Comparison of ENCODE assay signal across 8 cellular contexts in the genomic region with DNA sequence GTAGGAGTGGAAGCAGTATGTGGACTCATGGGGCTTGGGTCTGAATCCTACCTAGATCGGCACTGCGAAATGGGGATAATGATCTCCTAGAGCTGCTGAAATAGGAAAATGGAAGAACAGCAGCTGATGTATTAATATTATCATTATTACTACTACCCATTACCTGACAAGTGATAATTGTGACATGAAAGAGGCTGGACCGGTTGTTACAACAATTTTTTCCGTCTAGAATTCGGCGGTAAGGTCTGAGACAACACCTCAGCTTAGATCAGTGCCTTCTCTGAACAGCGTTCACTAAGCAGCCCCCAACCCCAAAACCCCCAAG. TPM values are rescaled to one million over a fixed set of nuclear protein-coding genes. Genes with fewer than 3 reads are reported as not detected.
DNase-seq lines count a peak whose midpoint lies in the region; ATAC-seq and TF ChIP-seq lines count a peak whose summit lies in the region.
"Not testable (repeated sequence)": the region's sequence is repeated elsewhere in the genome, so short reads cannot be mapped to it uniquely, and the experiment has no call there.

No MANE protein-coding gene starts in this region.

- peak overlapping the region; percentile 89 for H2AFZ ChIP-seq in IMR-90 (replicated peaks; ENCODE audit: low read length, poor library complexity)

- not testable (repeated sequence) for H3K27ac ChIP-seq in IMR-90 (ENCODE audit: insufficient read depth, low read length)
- H3K27ac ChIP-seq in SJCRH30 (peak overlapping the region; percentile 64; the same call in 1 of the 2 replicates), layer of hippocampus (ENCODE audit: low read depth, low read length) (peak overlapping the region; percentile 73), thymus (ENCODE audit: low read depth) (peak overlapping the region; percentile 60)

- peak overlapping the region; percentile 88 for H3K4me2 ChIP-seq in IMR-90 (ENCODE audit: low read depth, low read length)

- not testable (repeated sequence) for BruUV-seq in Caco-2 (replicated peaks; lab: Mats Ljungman, UMichigan); IMR-90 (replicated peaks; lab: Mats Ljungman, UMichigan)

- H3K18ac ChIP-seq in IMR-90 (ENCODE audit: low read depth, low read length): not testable (repeated sequence)

- peaks cover 9 to 30% of the 10 kb centered on the region in 2 experiments; a peak in 3 of 4 replicates for H3K79me1 ChIP-seq in IMR-90 (ENCODE audit: low read depth in 1 of 2, low read length in 2 of 2)

- H3K27ac Mint-ChIP-seq in Caco-2 (ENCODE audit: unreplicated experiment) (peak overlapping the region; percentile 80), osteocyte (ENCODE audit: unreplicated experiment) (peak overlapping the region; percentile 89)

- H3K4me3 Mint-ChIP-seq in Caco-2 (ENCODE audit: unreplicated experiment): peak overlapping the region; percentile 88
- H3K4me3 Mint-ChIP-seq in osteocyte (ENCODE audit: unreplicated experiment): peak overlapping the region; percentile 87

- H3K9me3 ChIP-seq in Caco-2; IMR-90 (ENCODE audit: control insufficient read depth, insufficient read depth, low read length); SJCRH30 (replicated peaks); adipocyte (ENCODE audit: control insufficient read depth, low read length); thymus (ENCODE audit: control insufficient read depth): not testable (repeated sequence)

- not testable (repeated sequence) for H2AK9ac ChIP-seq in IMR-90 (replicated peaks; ENCODE audit: low read depth, low read length, poor library complexity)

- not testable (repeated sequence) for H3K36me3 Mint-ChIP-seq in Caco-2 (ENCODE audit: insufficient read depth, unreplicated experiment); osteocyte (ENCODE audit: unreplicated experiment)

- not testable (repeated sequence) for H3K9me3 Mint-ChIP-seq in Caco-2 (ENCODE audit: unreplicated experiment); osteocyte (ENCODE audit: unreplicated experiment)

- in situ Hi-C loops in IMR-90 (cut with MboI; ENCODE audit: low sequenced_read_pairs): loop anchor here (25.0 kb wide), 1 partner anchor 337 kb away; a partner anchor contains a TSS

- H4K91ac ChIP-seq in IMR-90 (ENCODE audit: insufficient read depth, low read depth, low read length): not testable (repeated sequence)

- not testable (repeated sequence) for H2BK5ac ChIP-seq in IMR-90 (ENCODE audit: low read depth, low read length, poor library complexity, severe bottlenecking)

- H2BK15ac ChIP-seq in IMR-90 (ENCODE audit: low read depth, low read length): not testable (repeated sequence)

- peaks cover 34% of the 10 kb centered on the region for H4K20me1 ChIP-seq in IMR-90 (ENCODE audit: insufficient read depth, low read length)

- peak overlapping the region; percentile 15; the same call in 1 of the 2 replicates for H3K23ac ChIP-seq in IMR-90 (ENCODE audit: low read depth, low read length)

- not testable (repeated sequence) for H2BK20ac ChIP-seq in IMR-90 (ENCODE audit: low read depth, low read length)

- not testable (repeated sequence) for TF ChIP-seq POLR2A in IMR-90 (IDR thresholded peaks at IDR 0.05; ENCODE audit: low read depth, low read length)

- intact Hi-C loops in Caco-2 (cut with micrococcal nuclease; ENCODE audit: unreplicated experiment); IMR-90 (cut with micrococcal nuclease): not testable (repeated sequence)

- H4K5ac ChIP-seq in IMR-90 (ENCODE audit: low read depth, low read length): peak overlapping the region; percentile 33; the same call in 1 of the 2 replicates

- H3K9ac ChIP-seq in IMR-90 (ENCODE audit: low read depth, low read length): peak overlapping the region; percentile 58
- peak overlapping the region; percentile 97 for H3K9ac ChIP-seq in adipocyte (ENCODE audit: low read length)

- not testable (repeated sequence) for H3K27me3 Mint-ChIP-seq in Caco-2 (ENCODE audit: insufficient read depth, unreplicated experiment); osteocyte (ENCODE audit: unreplicated experiment)

- peak overlapping the region; percentile 85 to 93; a peak in 3 of 4 replicates for H4K8ac ChIP-seq in IMR-90 (ENCODE audit: low read depth in 2 of 2, low read length in 2 of 2)

- not testable (repeated sequence) for H3K9me1 ChIP-seq in IMR-90 (ENCODE audit: insufficient read depth, low read length)

- not testable (repeated sequence) for H3K4ac ChIP-seq in IMR-90 (ENCODE audit: low read depth, low read length)

- TF ChIP-seq CTCF in Caco-2 (IDR thresholded peaks at IDR 0.05; ENCODE audit: insufficient read depth in 1 of 2, low read depth in 1 of 2, low read length in 1 of 2, severe bottlenecking in 1 of 2, unreplicated experiment in 1 of 2); IMR-90 (conservative IDR thresholded peaks at IDR 0.05; ENCODE audit: low read depth, low read length); epithelial cell of proximal tubule (conservative IDR thresholded peaks at IDR 0.05; ENCODE audit: low read depth, low read length); osteocyte (IDR thresholded peaks at IDR 0.05): not testable (repeated sequence)

- peak overlapping the region; percentile 99 for H3K4me3 ChIP-seq in Caco-2 (ENCODE audit: low read depth, low read length)
- peak overlapping the region; percentile 97 for H3K4me3 ChIP-seq in IMR-90 (ENCODE audit: insufficient read depth, low read depth, low read length)
- peak overlapping the region; percentile 92 for H3K4me3 ChIP-seq in SJCRH30
- peak overlapping the region; percentile 87 for H3K4me3 ChIP-seq in adipocyte (ENCODE audit: low read length)
- H3K4me3 ChIP-seq in epithelial cell of proximal tubule (ENCODE audit: low read depth, low read length): peak overlapping the region; percentile 80
- H3K4me3 ChIP-seq in thymus (ENCODE audit: low read length): peak overlapping the region; percentile 89

- not testable (repeated sequence) for H3K14ac ChIP-seq in IMR-90 (replicated peaks; ENCODE audit: low read depth, low read length)

- not testable (repeated sequence) for ATAC-seq in IMR-90 (ENCODE audit: low read depth)

- not testable (repeated sequence) for H3K36me3 ChIP-seq in Caco-2 (ENCODE audit: control insufficient read depth, insufficient read depth, low read length); IMR-90 (ENCODE audit: control insufficient read depth, insufficient read depth, low read length); SJCRH30; adipocyte (ENCODE audit: control insufficient read depth, insufficient read depth, low read length, severe bottlenecking); thymus (ENCODE audit: control insufficient read depth, insufficient read depth)

- not testable (repeated sequence) for H2BK120ac ChIP-seq in IMR-90 (ENCODE audit: low read depth, low read length)

- POLR2A ChIA-PET in Caco-2 (lab: Charles Lee); IMR-90 (lab: Charles Lee; ENCODE audit: unreplicated experiment): not testable (repeated sequence)

- dilution Hi-C loops in IMR-90 (cut with HindIII; ENCODE audit: low sequenced_read_pairs, unreplicated experiment): not testable (repeated sequence)

- WGBS in IMR-90 (ENCODE audit: extremely low coverage in 2 of 2, insufficient read length in 1 of 2), 2 experiments: no CpG with 5 or more reads among the region's 7 CpGs
- 1% methylated on average over 7 of the region's 7 CpGs for WGBS in thymus

- H3K27me3 ChIP-seq in Caco-2 (replicated peaks; ENCODE audit: control insufficient read depth, insufficient read depth, low read length); IMR-90 (ENCODE audit: control insufficient read depth, insufficient read depth, low read length); SJCRH30; adipocyte (replicated peaks; ENCODE audit: control insufficient read depth, insufficient read depth, low read length); layer of hippocampus (ENCODE audit: control insufficient read depth, insufficient read depth, low read length); thymus (ENCODE audit: control insufficient read depth, insufficient read depth): not testable (repeated sequence)

- TF ChIP-seq RAD21 in IMR-90 (IDR thresholded peaks at IDR 0.05; ENCODE audit: low read length): not testable (repeated sequence)

- H3K4me1 ChIP-seq in Caco-2; IMR-90 (ENCODE audit: control insufficient read depth, insufficient read depth, low read length); SJCRH30; thymus (ENCODE audit: control insufficient read depth, insufficient read depth, low read length): not testable (repeated sequence)
- peaks cover 18% of the 10 kb centered on the region for H3K4me1 ChIP-seq in adipocyte (ENCODE audit: control insufficient read depth, insufficient read depth, low read length)

- not testable (repeated sequence) for DNase-seq in Caco-2; epithelial cell of proximal tubule (ENCODE audit: low read depth); osteocyte (ENCODE audit: extremely low spot score, unreplicated experiment)
- peak; percentile 42 for DNase-seq in IMR-90
- DNase-seq in SJCRH30: peak in 1 of 2 experiments; percentile 84
- DNase-seq in adipocyte (ENCODE audit: low read depth): peak; percentile 78

- not testable (repeated sequence) for H3K4me1 Mint-ChIP-seq in Caco-2 (ENCODE audit: low read depth, unreplicated experiment)
- peaks cover 28% of the 10 kb centered on the region for H3K4me1 Mint-ChIP-seq in osteocyte (ENCODE audit: unreplicated experiment)

- H3K56ac ChIP-seq in IMR-90 (ENCODE audit: extremely low read depth, insufficient read depth, low read length): not testable (repeated sequence)

- CTCF ChIA-PET in Caco-2 (lab: Charles Lee): not testable (repeated sequence)
- CTCF ChIA-PET in IMR-90 (lab: Yijun Ruan, JAX): interaction anchor here (0.6 kb wide), 1 partner anchor 13 kb away, joined by 4 read pairs; no protein-coding TSS in a partner anchor

- not testable (repeated sequence) for H2AK5ac ChIP-seq in IMR-90 (ENCODE audit: low read depth, low read length)

RNA-seq across cellular contexts. Expression of a gene that starts 0.5 kb away (rescaled TPM):
- total RNA-seq in Caco-2 (2022) (139 and 149 TPM in 2 replicates), IMR-90 (2012; rRNA removed) (107 and 117 TPM in 2 replicates), epithelial cell of proximal tubule (40.7 and 43.9 TPM in 2 replicates), osteocyte (107 and 109 TPM in 2 replicates)
- polyA plus RNA-seq in IMR-90 (2012; rRNA removed) (55.2 and 68.7 TPM in 2 replicates), thymus (30.9 TPM)
- 28.4 and 31.5 TPM in 2 replicates for polyA plus RNA-seq in IMR-90 (2012; cell fraction: cytosol; rRNA removed)
- 64.2 and 200 TPM in 2 replicates for polyA plus RNA-seq in IMR-90 (2012; cell fraction: nucleus; rRNA removed; ENCODE audit: low replicate concordance)
- 37.5 and 48.7 TPM in 2 replicates for total RNA-seq in SJCRH30 (2014; rRNA removed; shearing (Covaris generic))

RNA-seq across cellular contexts. Expression of a gene that starts 37.0 kb away (rescaled TPM):
- total RNA-seq in Caco-2 (2022): 91.0 and 93.1 TPM in 2 replicates
- 8.1 and 10.3 TPM in 2 replicates for total RNA-seq in IMR-90 (2012; rRNA removed)
- 74.5 and 85.8 TPM in 2 replicates for polyA plus RNA-seq in IMR-90 (2012; rRNA removed)
- polyA plus RNA-seq in IMR-90 (2012; cell fraction: cytosol; rRNA removed): 19.5 and 34.3 TPM in 2 replicates
- 380 and 593 TPM in 2 replicates for polyA plus RNA-seq in IMR-90 (2012; cell fraction: nucleus; rRNA removed; ENCODE audit: low replicate concordance)
- 29.2 and 36.8 TPM in 2 replicates for total RNA-seq in SJCRH30 (2014; rRNA removed; shearing (Covaris generic))
- 17.9 and 26.9 TPM in 2 replicates for total RNA-seq in epithelial cell of proximal tubule
- total RNA-seq in osteocyte: 148 and 176 TPM in 2 replicates
- 134 TPM for polyA plus RNA-seq in thymus
